In the genomic region with DNA sequence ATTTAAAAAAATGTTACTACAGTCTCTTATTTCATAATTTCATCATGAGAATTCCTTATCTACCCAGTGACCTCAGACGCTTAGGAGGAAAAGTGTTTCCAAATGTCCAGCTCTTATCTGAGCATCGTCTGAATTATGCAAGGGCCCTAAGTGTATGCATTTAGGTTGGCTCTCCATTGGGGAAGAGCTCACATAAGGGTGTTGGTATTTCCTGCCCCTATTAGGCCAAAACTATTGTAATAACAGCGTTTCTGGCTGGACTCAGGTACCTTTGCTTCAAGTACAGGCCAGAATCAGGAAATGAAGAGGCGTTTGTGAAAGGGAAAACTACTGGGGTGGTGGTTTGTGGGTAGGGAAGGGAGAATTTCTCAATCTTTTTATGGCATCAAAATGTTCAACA, we compare ENCODE assay signal across 1 cellular context.
TF ChIP-seq lines count a peak whose summit lies in the region.

No MANE protein-coding gene starts in this region.

TF ChIP-seq in GM23338, 12 proteins besides CTCF, POLR2A, EP300 and RAD21 (continued from another document):
- TF ChIP-seq NANOG (IDR thresholded peaks at IDR 0.05; ENCODE audit: borderline replicate concordance): no peak
- TF ChIP-seq, protein P1, sequence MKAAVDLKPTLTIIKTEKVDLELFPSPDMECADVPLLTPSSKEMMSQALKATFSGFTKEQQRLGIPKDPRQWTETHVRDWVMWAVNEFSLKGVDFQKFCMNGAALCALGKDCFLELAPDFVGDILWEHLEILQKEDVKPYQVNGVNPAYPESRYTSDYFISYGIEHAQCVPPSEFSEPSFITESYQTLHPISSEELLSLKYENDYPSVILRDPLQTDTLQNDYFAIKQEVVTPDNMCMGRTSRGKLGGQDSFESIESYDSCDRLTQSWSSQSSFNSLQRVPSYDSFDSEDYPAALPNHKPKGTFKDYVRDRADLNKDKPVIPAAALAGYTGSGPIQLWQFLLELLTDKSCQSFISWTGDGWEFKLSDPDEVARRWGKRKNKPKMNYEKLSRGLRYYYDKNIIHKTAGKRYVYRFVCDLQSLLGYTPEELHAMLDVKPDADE (IDR thresholded peaks at IDR 0.05): no peak
- TF ChIP-seq JUNB (IDR thresholded peaks at IDR 0.05; ENCODE audit: unreplicated experiment): no peak
- no peak for TF ChIP-seq EZH2 (IDR thresholded peaks at IDR 0.05; ENCODE audit: low read depth, unreplicated experiment)
- no peak for TF ChIP-seq ZNF331 (CRISPR knock-in tag; IDR thresholded peaks at IDR 0.05; ENCODE audit: low read depth)
- no peak for TF ChIP-seq STAT1 (IDR thresholded peaks at IDR 0.05; ENCODE audit: unreplicated experiment)
- TF ChIP-seq, protein P2, sequence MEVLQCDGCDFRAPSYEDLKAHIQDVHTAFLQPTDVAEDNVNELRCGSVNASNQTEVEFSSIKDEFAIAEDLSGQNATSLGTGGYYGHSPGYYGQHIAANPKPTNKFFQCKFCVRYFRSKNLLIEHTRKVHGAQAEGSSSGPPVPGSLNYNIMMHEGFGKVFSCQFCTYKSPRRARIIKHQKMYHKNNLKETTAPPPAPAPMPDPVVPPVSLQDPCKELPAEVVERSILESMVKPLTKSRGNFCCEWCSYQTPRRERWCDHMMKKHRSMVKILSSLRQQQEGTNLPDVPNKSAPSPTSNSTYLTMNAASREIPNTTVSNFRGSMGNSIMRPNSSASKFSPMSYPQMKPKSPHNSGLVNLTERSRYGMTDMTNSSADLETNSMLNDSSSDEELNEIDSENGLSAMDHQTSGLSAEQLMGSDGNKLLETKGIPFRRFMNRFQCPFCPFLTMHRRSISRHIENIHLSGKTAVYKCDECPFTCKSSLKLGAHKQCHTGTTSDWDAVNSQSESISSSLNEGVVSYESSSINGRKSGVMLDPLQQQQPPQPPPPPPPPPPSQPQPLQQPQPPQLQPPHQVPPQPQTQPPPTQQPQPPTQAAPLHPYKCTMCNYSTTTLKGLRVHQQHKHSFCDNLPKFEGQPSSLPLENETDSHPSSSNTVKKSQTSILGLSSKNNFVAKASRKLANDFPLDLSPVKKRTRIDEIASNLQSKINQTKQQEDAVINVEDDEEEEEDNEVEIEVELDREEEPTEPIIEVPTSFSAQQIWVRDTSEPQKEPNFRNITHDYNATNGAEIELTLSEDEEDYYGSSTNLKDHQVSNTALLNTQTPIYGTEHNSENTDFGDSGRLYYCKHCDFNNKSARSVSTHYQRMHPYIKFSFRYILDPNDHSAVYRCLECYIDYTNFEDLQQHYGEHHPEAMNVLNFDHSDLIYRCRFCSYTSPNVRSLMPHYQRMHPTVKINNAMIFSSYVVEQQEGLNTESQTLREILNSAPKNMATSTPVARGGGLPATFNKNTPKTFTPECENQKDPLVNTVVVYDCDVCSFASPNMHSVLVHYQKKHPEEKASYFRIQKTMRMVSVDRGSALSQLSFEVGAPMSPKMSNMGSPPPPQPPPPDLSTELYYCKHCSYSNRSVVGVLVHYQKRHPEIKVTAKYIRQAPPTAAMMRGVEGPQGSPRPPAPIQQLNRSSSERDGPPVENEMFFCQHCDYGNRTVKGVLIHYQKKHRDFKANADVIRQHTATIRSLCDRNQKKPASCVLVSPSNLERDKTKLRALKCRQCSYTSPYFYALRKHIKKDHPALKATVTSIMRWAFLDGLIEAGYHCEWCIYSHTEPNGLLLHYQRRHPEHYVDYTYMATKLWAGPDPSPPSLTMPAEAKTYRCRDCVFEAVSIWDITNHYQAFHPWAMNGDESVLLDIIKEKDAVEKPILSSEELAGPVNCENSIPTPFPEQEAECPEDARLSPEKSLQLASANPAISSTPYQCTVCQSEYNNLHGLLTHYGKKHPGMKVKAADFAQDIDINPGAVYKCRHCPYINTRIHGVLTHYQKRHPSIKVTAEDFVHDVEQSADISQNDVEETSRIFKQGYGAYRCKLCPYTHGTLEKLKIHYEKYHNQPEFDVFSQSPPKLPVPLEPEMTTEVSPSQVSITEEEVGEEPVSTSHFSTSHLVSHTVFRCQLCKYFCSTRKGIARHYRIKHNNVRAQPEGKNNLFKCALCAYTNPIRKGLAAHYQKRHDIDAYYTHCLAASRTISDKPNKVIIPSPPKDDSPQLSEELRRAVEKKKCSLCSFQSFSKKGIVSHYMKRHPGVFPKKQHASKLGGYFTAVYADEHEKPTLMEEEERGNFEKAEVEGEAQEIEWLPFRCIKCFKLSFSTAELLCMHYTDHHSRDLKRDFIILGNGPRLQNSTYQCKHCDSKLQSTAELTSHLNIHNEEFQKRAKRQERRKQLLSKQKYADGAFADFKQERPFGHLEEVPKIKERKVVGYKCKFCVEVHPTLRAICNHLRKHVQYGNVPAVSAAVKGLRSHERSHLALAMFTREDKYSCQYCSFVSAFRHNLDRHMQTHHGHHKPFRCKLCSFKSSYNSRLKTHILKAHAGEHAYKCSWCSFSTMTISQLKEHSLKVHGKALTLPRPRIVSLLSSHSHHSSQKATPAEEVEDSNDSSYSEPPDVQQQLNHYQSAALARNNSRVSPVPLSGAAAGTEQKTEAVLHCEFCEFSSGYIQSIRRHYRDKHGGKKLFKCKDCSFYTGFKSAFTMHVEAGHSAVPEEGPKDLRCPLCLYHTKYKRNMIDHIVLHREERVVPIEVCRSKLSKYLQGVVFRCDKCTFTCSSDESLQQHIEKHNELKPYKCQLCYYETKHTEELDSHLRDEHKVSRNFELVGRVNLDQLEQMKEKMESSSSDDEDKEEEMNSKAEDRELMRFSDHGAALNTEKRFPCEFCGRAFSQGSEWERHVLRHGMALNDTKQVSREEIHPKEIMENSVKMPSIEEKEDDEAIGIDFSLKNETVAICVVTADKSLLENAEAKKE (CRISPR knock-in tag; IDR thresholded peaks at IDR 0.05): no peak
